Comparison of ENCODE assay signal across 1 cellular context in genomic region chr4:3366893-3367775, GRCh38.
TF ChIP-seq lines count a peak whose summit lies in the region.

No MANE protein-coding gene starts in this region.

TF ChIP-seq in H1, 55 proteins besides CTCF, POLR2A, EP300 and RAD21:
- no peak for TF ChIP-seq CEBPB (IDR thresholded peaks at IDR 0.05; ENCODE audit: low read depth, low read length)
- no peak for TF ChIP-seq GTF2F1 (IDR thresholded peaks at IDR 0.05; ENCODE audit: borderline replicate concordance, low read depth, low read length)
- no peak for TF ChIP-seq SUZ12 (IDR thresholded peaks at IDR 0.05; ENCODE audit: low read length)
- TF ChIP-seq POLR2AphosphoS5 (IDR thresholded peaks at IDR 0.05; ENCODE audit: low read depth, low read length), result no peak
- no peak for TF ChIP-seq EGR1 (IDR thresholded peaks at IDR 0.05; ENCODE audit: borderline replicate concordance, low read depth, low read length)
- no peak for TF ChIP-seq NRF1 (IDR thresholded peaks at IDR 0.05; ENCODE audit: low read depth, low read length)
- no peak for TF ChIP-seq TAF7 (optimal IDR thresholded peaks at IDR 0.05; ENCODE audit: borderline replicate concordance, low read depth, low read length)
- TF ChIP-seq SAP30 (IDR thresholded peaks at IDR 0.05; ENCODE audit: insufficient read depth, insufficient replicate concordance, low read length), result no peak
- no peak for TF ChIP-seq KDM5A (IDR thresholded peaks at IDR 0.05; ENCODE audit: low read length)
- no peak for TF ChIP-seq USF2 (IDR thresholded peaks at IDR 0.05; ENCODE audit: low read length)
- TF ChIP-seq SP2 (IDR thresholded peaks at IDR 0.05; ENCODE audit: low read length), result no peak
TF ChIP-seq in H1: peak in this region for 0.
